ENCODE assay signal across 25 cellular contexts in genomic region chr11:35103366-35104194, GRCh38. TPM values are rescaled to one million over a fixed set of nuclear protein-coding genes. Genes with fewer than 3 reads are reported as not detected.
A peak's percentile ranks its signal among the peaks of the same experiment; 100 is the strongest.
DNase-seq lines count a peak whose midpoint lies in the region; ATAC-seq, FAIRE-seq and TF ChIP-seq lines count a peak whose summit lies in the region.
"Had no signal": no experiment of that assay in that cellular context is flagged by ENCODE, and none has a peak within 500 bp of the region (broad histone marks: within the 10 kb centered on the region; RNA-seq: fewer than 3 reads in every experiment).

No MANE protein-coding gene starts in this region.

- no peak overlapping the region for H3K4me3 Mint-ChIP-seq in T-cell
- H3K4me3 Mint-ChIP-seq: activated CD4-positive, alpha-beta memory T cell treated with anti-CD3 and anti-CD28 coated beads, Interleukin-2, amount 10 ng/mL, durations not matched to agents 7 days and 5 days; activated naive CD8-positive, alpha-beta T cell treated with anti-CD3 and anti-CD28 coated beads, Interleukin-2, amount 10 ng/mL, durations not matched to agents 7 days and 5 days; naive thymus-derived CD4-positive, alpha-beta T cell had no signal

- peak; percentile 26 for FAIRE-seq in keratinocyte (lab: Jason Lieb, UNC)

- POLR2A ChIA-PET in T-cell (lab: Charles Lee), result interaction anchor here (0.6 to 0.7 kb wide), 2 partner anchors 184 to 226 kb away, joined by 3 read pairs; no protein-coding TSS in a partner anchor

- no peak overlapping the region for H3K27ac ChIP-seq in keratinocyte (ENCODE audit: control insufficient read depth, insufficient read depth, low read length)
- H3K27ac ChIP-seq: brain microvascular endothelial cell, skin epidermis, testis, vagina had no signal

- no peak overlapping the region for H3K27ac Mint-ChIP-seq in T-cell
- H3K27ac Mint-ChIP-seq: activated CD4-positive, alpha-beta memory T cell treated with anti-CD3 and anti-CD28 coated beads, Interleukin-2, amount 10 ng/mL, durations not matched to agents 7 days and 5 days; activated naive CD8-positive, alpha-beta T cell treated with anti-CD3 and anti-CD28 coated beads, Interleukin-2, amount 10 ng/mL, durations not matched to agents 7 days and 5 days had no signal

- H3K27me3 ChIP-seq in keratinocyte (ENCODE audit: control insufficient read depth, extremely low read depth, insufficient read depth, low read length) (no peaks in the 10 kb centered on the region), HAP-1 (ENCODE audit: low read depth) (no peaks in the 10 kb centered on the region)
- H3K27me3 ChIP-seq: brain microvascular endothelial cell, testis, vagina had no signal

- CTCF ChIA-PET in T-cell (lab: Charles Lee), result no interaction called here

- no peaks in the 10 kb centered on the region for H3K9me1 ChIP-seq in keratinocyte (ENCODE audit: control insufficient read depth, extremely low read depth, insufficient read depth, low read length)

- ATAC-seq in T-cell (replicated peaks in 1 of 4), result no peak
- ATAC-seq: activated CD4-positive, CD25-positive, alpha-beta regulatory T cell treated with anti-CD3 and anti-CD28 coated beads, Interleukin-2, amount 50 U/mL, for 24 hours; naive thymus-derived CD4-positive, alpha-beta T cell; PC-3 had no signal

- peak; percentile 36 for DNase-seq in AG10803 (ENCODE audit: low read depth)
- DNase-seq in LHCN-M2 (ENCODE audit: low read depth), result peak; percentile 91
- DNase-seq in amniotic epithelial cell (ENCODE audit: low read depth), result peak; percentile 100
- DNase-seq in keratinocyte (ENCODE audit: low read depth, low spot score), result no peak
- DNase-seq in EL, result no peak
- no peak for DNase-seq in HAP-1 (ENCODE audit: low spot score in 2 of 2)
- DNase-seq in T-helper 1 cell, result no peak
- DNase-seq in T-cell, result no peak
- DNase-seq: ACHN; activated CD4-positive, alpha-beta memory T cell treated with anti-CD3 and anti-CD28 coated beads, Interleukin-2, amount 10 ng/mL, durations not matched to agents 7 days and 5 days; activated naive CD8-positive, alpha-beta T cell treated with anti-CD3 and anti-CD28 coated beads, Interleukin-2, amount 10 ng/mL, durations not matched to agents 7 days and 5 days; brain microvascular endothelial cell; foreskin fibroblast; KBM-7; naive thymus-derived CD4-positive, alpha-beta T cell; NCI-H1048; NCI-H1694 treated with DMSO at 0.1 percent for 48 hours; nucleus accumbens; PC-3; SHP77; stimulated activated CD4-positive, alpha-beta T cell treated with anti-CD3 and anti-CD28 coated beads, Interleukin-1b, Interleukin-23, amount 100 ng/mL, for 48 hours; testis had no signal

- H3K4me1 ChIP-seq in keratinocyte (ENCODE audit: control insufficient read depth, extremely low read depth, insufficient read depth, low read length) (peaks cover 14% of the 10 kb centered on the region), HAP-1 (no peaks in the 10 kb centered on the region)
- H3K4me1 ChIP-seq: testis had no signal

- no peak overlapping the region for H3K4me2 ChIP-seq in keratinocyte (ENCODE audit: control insufficient read depth, extremely low read depth, insufficient read depth, low read depth, low read length)

- H3K9me3 ChIP-seq in keratinocyte (ENCODE audit: control insufficient read depth, low read depth, low read length) (no peaks in the 10 kb centered on the region), HAP-1 (no peaks in the 10 kb centered on the region)
- H3K9me3 ChIP-seq: testis, vagina had no signal

- H4K20me1 ChIP-seq in keratinocyte (ENCODE audit: control insufficient read depth, extremely low read depth, insufficient read depth, low read length), result no peaks in the 10 kb centered on the region

- H3K4me3 ChIP-seq in AG10803 (ENCODE audit: low read length) (no peak overlapping the region), keratinocyte (ENCODE audit: control insufficient read depth in 2 of 3, extremely low read depth in 1 of 3, insufficient read depth in 2 of 3, low read depth in 1 of 3, low read length in 3 of 3) (no peak overlapping the region), HAP-1 (no peak overlapping the region)
- H3K4me3 ChIP-seq: skin epidermis, testis, vagina had no signal

- dilution Hi-C loops in keratinocyte (cut with MboI; ENCODE audit: extremely low pct_ligation_motif_present, low sequenced_read_pairs), result no loop called here

- H3K36me3 Mint-ChIP-seq in T-cell, result no peaks in the 10 kb centered on the region

- H3K4me1 Mint-ChIP-seq in T-cell, result peaks cover 36 to 49% (median 44%) of the 10 kb centered on the region in 3 donors

- H3K79me2 ChIP-seq in keratinocyte (ENCODE audit: control insufficient read depth, insufficient read depth, low read length), result no peaks in the 10 kb centered on the region

- H2AFZ ChIP-seq in keratinocyte (ENCODE audit: control insufficient read depth, low read length), result no peak overlapping the region

- TF ChIP-seq CTCF in AG10803 (conservative IDR thresholded peaks at IDR 0.05; ENCODE audit: low read length) (no peak), keratinocyte (optimal IDR thresholded peaks at IDR 0.05 in 1 of 3, IDR thresholded peaks at IDR 0.05 in 1 of 3, conservative IDR thresholded peaks at IDR 0.05 in 1 of 3; ENCODE audit: extremely low read depth in 1 of 3, insufficient read depth in 2 of 3, low read length in 3 of 3) (no peak)

- H3K9me3 Mint-ChIP-seq in T-cell, result no peaks in the 10 kb centered on the region

- in situ Hi-C loops in HAP-1 (cut with MboI; ENCODE audit: low sequenced_read_pairs), result no loop called here

- no peaks in the 10 kb centered on the region for H3K27me3 Mint-ChIP-seq in T-cell
- H3K27me3 Mint-ChIP-seq: activated CD4-positive, alpha-beta memory T cell treated with anti-CD3 and anti-CD28 coated beads, Interleukin-2, amount 10 ng/mL, durations not matched to agents 7 days and 5 days; naive thymus-derived CD4-positive, alpha-beta T cell had no signal

- H3K9ac ChIP-seq in keratinocyte (ENCODE audit: control insufficient read depth, extremely low read depth, insufficient read depth, low read length), result no peak overlapping the region

- H3K36me3 ChIP-seq in keratinocyte (ENCODE audit: control insufficient read depth in 2 of 2, extremely low read depth in 1 of 2, insufficient read depth in 2 of 2, low read length in 2 of 2) (no peaks in the 10 kb centered on the region), HAP-1 (replicated peaks) (no peaks in the 10 kb centered on the region)
- H3K36me3 ChIP-seq: brain microvascular endothelial cell, vagina had no signal

RNA-seq across cellular contexts. Expression of gene CD44, which starts 35.4 kb away (rescaled TPM):
- 215 and 235 TPM in 2 replicates for total RNA-seq in LHCN-M2 (2014; rRNA removed)
- polyA plus RNA-seq in LHCN-M2 (2012), result 292 TPM
- 1,621 to 2,271 TPM (median 2,038 TPM) in 3 replicates for polyA plus RNA-seq in keratinocyte
- polyA plus RNA-seq in keratinocyte (2011; ENCODE audit: low read depth), result 1,899 TPM
- polyA plus RNA-seq in keratinocyte (2011; cell fraction: cytosol; rRNA removed), result 704 and 1,157 TPM in 2 replicates
- polyA plus RNA-seq in keratinocyte (2011; cell fraction: nucleus; rRNA removed), result 3,164 and 3,631 TPM in 2 replicates
- polyA plus RNA-seq in keratinocyte (2012; ENCODE audit: low replicate concordance), result 637 and 1,345 TPM in 2 replicates
- 1,693 to 2,971 TPM (median 2,836 TPM) in 3 replicates for polyA minus RNA-seq in keratinocyte
- 1,343 TPM for polyA minus RNA-seq in keratinocyte (2011; cell fraction: cytosol; rRNA and poly(A)+ RNA removed)
- polyA minus RNA-seq in keratinocyte (2011; cell fraction: nucleus; rRNA and poly(A)+ RNA removed), result 2,671 and 5,354 TPM in 2 replicates
- total RNA-seq in T-cell, result 1,000 to 10,000 TPM in 1 of 5 donors, 100 to 1,000 TPM in 4; 732 to 1,108 (median 781) TPM

Comparison
In these comparisons a context has a peak if more than half of its experiments do, and no peak if none do; other contexts are left out.
1. DNase-seq: peak in AG10803 (single experiment), LHCN-M2 (single experiment) and amniotic epithelial cell (single experiment); none in keratinocyte (single experiment), EL (single experiment), HAP-1 (0 of 2), T-helper 1 cell (0 of 5) and T-cell (0 of 34).